ENCODE assay signal across 27 cellular contexts in genomic region chr18:59063912-59064311, GRCh38.
"Had no signal": no experiment of that assay in that cellular context is flagged by ENCODE, and none has a peak within 500 bp of the region (broad histone marks: within the 10 kb centered on the region; RNA-seq: fewer than 3 reads in every experiment).

No MANE protein-coding gene starts in this region.

- DNase-seq: activated CD4-positive, alpha-beta T cell treated with anti-CD3 and anti-CD28 coated beads for 36 hours; activated CD4-positive, alpha-beta T cell treated with anti-CD3 and anti-CD28 coated beads, Interleukin-2, amount 50 U/mL, for 4 hours; activated CD8-positive, alpha-beta memory T cell treated with anti-CD3 and anti-CD28 coated beads for 24 hours; activated CD8-positive, alpha-beta memory T cell treated with anti-CD3 and anti-CD28 coated beads, Interleukin-2, amount 50 U/mL, for 4 hours; activated naive CD4-positive, alpha-beta T cell; activated T-cell treated with anti-CD3 and anti-CD28 coated beads, Interleukin-2, amount 50 U/mL, for 24 hours; adrenal gland; colonic mucosa; dorsolateral prefrontal cortex; effector memory CD8-positive, alpha-beta T cell; head of caudate nucleus; islet precursor cell; left cardiac atrium; ovary; stimulated activated CD4-positive, alpha-beta T cell treated with anti-CD3 and anti-CD28 coated beads, Interleukin-4, amount 100 ng/mL, for 24 hours; stimulated activated naive CD8-positive, alpha-beta T cell treated with anti-CD3 and anti-CD28 coated beads, Interleukin-15, Interleukin-2, amounts not matched to agents 100 U/mL and 50 U/mL, for 24 hours; T-helper 1 cell; upper lobe of right lung had no signal

- H3K4me1 ChIP-seq: adrenal gland, ascending aorta, colonic mucosa, esophagus muscularis mucosa, gastroesophageal sphincter, upper lobe of right lung had no signal

- H3K9me3 Mint-ChIP-seq: activated T-cell treated with anti-CD3 and anti-CD28 coated beads, Interleukin-2, amount 50 U/mL, for 24 hours; activated T-helper 2 cell treated with anti-CD3 and anti-CD28 coated beads, Interferon-gamma antibody, Interleukin-2, Interleukin-4, amounts not matched to agents 10 μg/mL and 5 μg/mL and 100 μg/mL, durations not matched to agents 14 hours and 24 hours and 36 hours; effector memory CD8-positive, alpha-beta T cell; memory B cell; nephron; WTC11 had no signal

- H3K36me3 ChIP-seq: adrenal gland, ascending aorta, colonic mucosa, esophagus muscularis mucosa, gastroesophageal sphincter, neutrophil, ovary, upper lobe of right lung had no signal

- H3K27ac Mint-ChIP-seq: activated CD4-positive, alpha-beta T cell treated with anti-CD3 and anti-CD28 coated beads for 36 hours; activated naive CD8-positive, alpha-beta T cell; activated T-cell treated with anti-CD3 and anti-CD28 coated beads, Interleukin-2, amount 50 U/mL, for 24 hours; activated T-helper 2 cell treated with anti-CD3 and anti-CD28 coated beads, Interferon-gamma antibody, Interleukin-2, Interleukin-4, amounts not matched to agents 10 μg/mL and 5 μg/mL and 100 μg/mL, durations not matched to agents 14 hours and 24 hours and 36 hours; effector memory CD8-positive, alpha-beta T cell; memory B cell; nephron; WTC11 had no signal

- H3K9me3 ChIP-seq: adrenal gland, ascending aorta, colonic mucosa, esophagus muscularis mucosa, gastroesophageal sphincter, neutrophil, ovary, upper lobe of right lung had no signal

- H3K4me1 Mint-ChIP-seq: nephron had no signal

- H3K4me3 ChIP-seq: adrenal gland, ascending aorta, colonic mucosa, dorsolateral prefrontal cortex, esophagus muscularis mucosa, gastroesophageal sphincter, ovary, upper lobe of right lung had no signal

- H3K27me3 ChIP-seq: adrenal gland, ascending aorta, colonic mucosa, dorsolateral prefrontal cortex, esophagus muscularis mucosa, gastroesophageal sphincter, neutrophil, ovary, upper lobe of right lung had no signal

- H3K27ac ChIP-seq: adrenal gland, ascending aorta, colonic mucosa, dorsolateral prefrontal cortex, esophagus muscularis mucosa, gastroesophageal sphincter, neutrophil, ovary had no signal

- ATAC-seq: activated CD4-positive, alpha-beta T cell treated with anti-CD3 and anti-CD28 coated beads for 36 hours; effector memory CD8-positive, alpha-beta T cell; gastroesophageal sphincter; left cardiac atrium; upper lobe of right lung; WTC11 had no signal

- H3K4me3 Mint-ChIP-seq: activated CD4-positive, alpha-beta T cell treated with anti-CD3 and anti-CD28 coated beads for 36 hours; activated naive CD8-positive, alpha-beta T cell; activated T-cell treated with anti-CD3 and anti-CD28 coated beads, Interleukin-2, amount 50 U/mL, for 24 hours; effector memory CD8-positive, alpha-beta T cell; nephron; WTC11 had no signal

- H3K36me3 Mint-ChIP-seq: activated naive CD8-positive, alpha-beta T cell; memory B cell; WTC11 had no signal
